Comparison of ENCODE assay signal across 19 cellular contexts in the genomic region with DNA sequence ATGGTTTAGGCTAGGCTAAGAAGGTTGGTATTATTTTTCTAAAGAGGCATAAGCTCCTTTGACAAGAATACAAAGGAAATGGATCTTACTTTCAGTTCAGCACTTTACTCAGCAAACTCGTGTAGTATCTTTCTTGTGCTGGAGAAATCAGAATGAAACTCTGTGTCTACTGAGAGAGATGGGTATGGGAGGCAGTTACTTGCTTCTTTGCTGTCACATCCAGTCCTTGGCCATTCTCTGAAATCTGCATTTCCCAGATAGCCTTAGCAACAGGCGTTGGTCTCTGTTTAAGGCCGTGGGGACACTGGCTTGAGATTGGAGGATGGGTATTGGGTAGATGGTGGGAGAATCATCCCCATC.
DNase-seq lines count a peak whose midpoint lies in the region; ATAC-seq and TF ChIP-seq lines count a peak whose summit lies in the region.
"Had no signal": no experiment of that assay in that cellular context is flagged by ENCODE, and none has a peak within 500 bp of the region (broad histone marks: within the 10 kb centered on the region; RNA-seq: fewer than 3 reads in every experiment).

No MANE protein-coding gene starts in this region.

- H3K4me1 ChIP-seq in right cardiac atrium (ENCODE audit: control insufficient read depth, insufficient read depth, low read length) (peaks cover 4% of the 10 kb centered on the region), OCI-LY3 (ENCODE audit: low read length) (peaks cover 22% of the 10 kb centered on the region), testis (peaks cover 44% of the 10 kb centered on the region)

- WGBS in right cardiac atrium, result 66% methylated on average over 3 of the region's 3 CpGs
- 56 to 61% methylated on average over 3 of the region's 3 CpGs for WGBS in testis, 2 donors

- H3K9ac ChIP-seq in OCI-LY3 (ENCODE audit: low read length), result no peak overlapping the region

- H3K9me3 ChIP-seq in right cardiac atrium (ENCODE audit: control insufficient read depth, low read length) (no peaks in the 10 kb centered on the region), OCI-LY3 (ENCODE audit: insufficient read depth, low read length) (no peaks in the 10 kb centered on the region), testis (no peaks in the 10 kb centered on the region), WERI-Rb-1 (ENCODE audit: severe bottlenecking) (no peaks in the 10 kb centered on the region)
- H3K9me3 ChIP-seq: body of pancreas, neutrophil, SJSA1 had no signal

- H3K4me3 Mint-ChIP-seq in effector memory CD8-positive, alpha-beta T cell, result peak overlapping the region; percentile 39 to 45

- no peak overlapping the region for H2AFZ ChIP-seq in OCI-LY3 (ENCODE audit: low read depth, low read length)

- no peak for ATAC-seq in right cardiac atrium
- ATAC-seq in effector memory CD8-positive, alpha-beta T cell (replicated peaks), result peak; percentile 34
- ATAC-seq in GM21367 (IDR thresholded peaks at IDR 0.05; ENCODE audit: unreplicated experiment), result no peak
- ATAC-seq: body of pancreas, esophagus mucosa, sciatic nerve had no signal

- H3K27ac ChIP-seq in right cardiac atrium (ENCODE audit: low read length) (peak overlapping the region; percentile 77), OCI-LY3 (ENCODE audit: low read length) (no peak overlapping the region), testis (peak overlapping the region; percentile 18 to 49), WERI-Rb-1 (no peak overlapping the region)
- H3K27ac ChIP-seq: body of pancreas, neutrophil had no signal

- TF ChIP-seq CTCF in OCI-LY3 (IDR thresholded peaks at IDR 0.05; ENCODE audit: low read depth, low read length), result no peak
- no peak for TF ChIP-seq CTCF in testis (IDR thresholded peaks at IDR 0.05)
- TF ChIP-seq CTCF in WERI-Rb-1 (IDR thresholded peaks at IDR 0.05; ENCODE audit: low read depth, low read length), result no peak

- peak overlapping the region; percentile 14; the same call in 1 of the 2 replicates for H3K4me2 ChIP-seq in OCI-LY3 (ENCODE audit: low read length)

- DNase-seq in right cardiac atrium (no peak), cardiac septum (ENCODE audit: low spot score) (no peak), testis (no peak), WERI-Rb-1 (no peak), NCI-H146 treated with DMSO at 0.1 percent for 48 hours (lab: John Stamatoyannopoulos, UW; ENCODE audit: unreplicated experiment) (no peak)
- DNase-seq in effector memory CD8-positive, alpha-beta T cell, result no peak
- DNase-seq: activated CD4-positive, alpha-beta T cell treated with anti-CD3 and anti-CD28 coated beads for 4 hours; activated effector memory CD4-positive, alpha-beta T cell treated with anti-CD3 and anti-CD28 coated beads, Interleukin-2, amount 50 U/mL, for 16 hours; AML-193; body of pancreas; NCI-H187; NCI-H446; stimulated activated CD4-positive, alpha-beta T cell treated with anti-CD3 and anti-CD28 coated beads, Interleukin-2, amount 100 ng/mL, for 48 hours had no signal

- H3K36me3 Mint-ChIP-seq in effector memory CD8-positive, alpha-beta T cell (ENCODE audit: insufficient read depth), result no peaks in the 10 kb centered on the region

- no peaks in the 10 kb centered on the region for H3K27me3 ChIP-seq in right cardiac atrium (ENCODE audit: control insufficient read depth, insufficient read depth)
- H3K27me3 ChIP-seq in OCI-LY3 (ENCODE audit: low read depth, low read length), result no peaks in the 10 kb centered on the region
- no peaks in the 10 kb centered on the region for H3K27me3 ChIP-seq in testis
- H3K27me3 ChIP-seq in WERI-Rb-1 (ENCODE audit: insufficient read depth, low read depth, severe bottlenecking), result no peaks in the 10 kb centered on the region
- H3K27me3 ChIP-seq: body of pancreas, neutrophil, SJSA1 had no signal

- H3K4me1 Mint-ChIP-seq in effector memory CD8-positive, alpha-beta T cell (ENCODE audit: low read depth in 2 of 2), result peaks cover 33 to 37% of the 10 kb centered on the region in 2 donors

- TF ChIP-seq POLR2A in testis (IDR thresholded peaks at IDR 0.05), result no peak

- intact Hi-C loops in right cardiac atrium (cut with DNase I) (no loop called here), cardiac septum (cut with DNase I) (loop anchor here (5.0 to 10.0 kb wide), 2 partner anchors 37 to 359 kb away; no protein-coding TSS in a partner anchor), testis (cut with DNase I; ENCODE audit: low total_unique reads) (no loop called here)

- no peaks in the 10 kb centered on the region for H3K9me3 Mint-ChIP-seq in effector memory CD8-positive, alpha-beta T cell

- no peaks in the 10 kb centered on the region for H3K79me2 ChIP-seq in OCI-LY3 (ENCODE audit: low read length)

- no peaks in the 10 kb centered on the region for H3K36me3 ChIP-seq in OCI-LY3 (replicated peaks; ENCODE audit: low read depth, low read length)
- H3K36me3 ChIP-seq in testis (ENCODE audit: low read depth, missing control alignments), result no peaks in the 10 kb centered on the region
- no peaks in the 10 kb centered on the region for H3K36me3 ChIP-seq in WERI-Rb-1
- H3K36me3 ChIP-seq: neutrophil, SJSA1 had no signal

- peak overlapping the region; percentile 47 to 92 for H3K27ac Mint-ChIP-seq in effector memory CD8-positive, alpha-beta T cell

- H3K4me3 ChIP-seq in right cardiac atrium (ENCODE audit: low read length) (no peak overlapping the region), OCI-LY3 (ENCODE audit: low read length) (no peak overlapping the region), testis (no peak overlapping the region), WERI-Rb-1 (ENCODE audit: low read depth, low read length) (no peak overlapping the region)
- H3K4me3 ChIP-seq: body of pancreas, SJSA1 had no signal

- no peaks in the 10 kb centered on the region for H4K20me1 ChIP-seq in OCI-LY3 (ENCODE audit: insufficient read depth, low read length)

- no peaks in the 10 kb centered on the region for H3K27me3 Mint-ChIP-seq in effector memory CD8-positive, alpha-beta T cell

Comparison
In these comparisons a context has a peak if more than half of its experiments do, and no peak if none do; other contexts are left out.
1. H3K27ac ChIP-seq: peak in right cardiac atrium (single experiment) and testis (2 of 2); none in OCI-LY3 (single experiment) and WERI-Rb-1 (single experiment).